25 cellular contexts compared by ENCODE assay signal in the genomic region with DNA sequence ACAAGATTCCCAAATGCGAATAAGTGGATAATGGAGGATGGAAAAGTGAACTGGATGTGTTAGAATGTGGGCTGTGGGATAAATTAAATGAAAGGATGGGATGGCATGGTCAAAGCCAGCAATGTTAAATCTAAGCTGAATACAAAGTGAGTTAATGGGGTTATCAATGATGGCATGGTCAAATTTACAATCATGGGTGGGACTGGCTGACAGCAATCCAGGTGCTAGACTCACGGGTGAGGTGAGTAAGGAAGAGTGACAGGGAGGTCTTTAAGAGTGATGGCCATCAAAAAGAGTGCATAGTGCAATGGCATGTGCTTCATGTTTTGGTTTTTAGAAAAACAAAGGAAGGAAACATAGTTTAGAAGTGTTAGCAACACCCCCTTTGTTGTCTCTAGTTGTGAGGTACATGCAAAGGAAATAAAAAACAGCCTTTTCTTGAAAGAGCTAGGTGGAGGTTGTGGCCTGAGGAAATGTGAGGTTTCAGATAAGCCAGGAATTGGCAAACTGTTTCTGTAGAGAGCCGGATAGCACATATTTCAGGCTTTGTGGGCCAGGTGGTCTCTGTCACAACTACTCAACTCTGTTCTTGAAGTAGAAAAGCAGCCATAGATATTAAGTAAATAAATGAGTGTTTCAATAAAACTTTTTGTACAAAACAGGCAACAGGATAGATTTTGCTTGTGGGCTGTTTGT.
"Had no signal": no experiment of that assay in that cellular context is flagged by ENCODE, and none has a peak within 500 bp of the region (broad histone marks: within the 10 kb centered on the region; RNA-seq: fewer than 3 reads in every experiment).

No MANE protein-coding gene starts in this region.

- DNase-seq: activated CD8-positive, alpha-beta memory T cell treated with anti-CD3 and anti-CD28 coated beads for 24 hours; activated CD8-positive, alpha-beta memory T cell treated with anti-CD3 and anti-CD28 coated beads, Interleukin-2, amount 50 U/mL, for 4 hours; activated naive CD4-positive, alpha-beta T cell; activated T-cell treated with anti-CD3 and anti-CD28 coated beads, Interleukin-2, amount 50 U/mL, for 4 hours; adrenal gland; central memory CD4-positive, alpha-beta T cell; effector memory CD4-positive, alpha-beta T cell; kidney glomerular epithelial cell; left ventricle myocardium inferior; mammary epithelial cell; naive B cell; ovary; psoas muscle; stimulated activated CD4-positive, alpha-beta T cell treated with anti-CD3 and anti-CD28 coated beads, Interleukin-12 subunit alpha, Interleukin-12 subunit beta, amount 100 ng/mL, for 4 hours; stimulated activated CD4-positive, alpha-beta T cell treated with anti-CD3 and anti-CD28 coated beads, Interleukin-4, amount 100 ng/mL, for 4 hours; stimulated activated naive CD8-positive, alpha-beta T cell treated with anti-CD3 and anti-CD28 coated beads, Interleukin-15, Interleukin-2, amounts not matched to agents 100 U/mL and 50 U/mL, for 24 hours; T-helper 9 cell; thyroid gland had no signal

- H3K27me3 Mint-ChIP-seq: activated naive CD8-positive, alpha-beta T cell; naive B cell had no signal

- ATAC-seq: activated T-cell treated with anti-CD3 and anti-CD28 coated beads, Interleukin-2, amount 50 U/mL, for 4 hours; psoas muscle; stimulated activated naive CD8-positive, alpha-beta T cell treated with anti-CD3 and anti-CD28 coated beads, Interleukin-15, Interleukin-2, amounts not matched to agents 100 U/mL and 50 U/mL, for 24 hours had no signal

- H3K79me2 ChIP-seq: hepatocyte had no signal

- H3K4me1 Mint-ChIP-seq: naive B cell had no signal

- H3K4me1 ChIP-seq: adrenal gland, ascending aorta, left ventricle myocardium inferior, psoas muscle, right atrium auricular region, thyroid gland had no signal

- H3K27ac ChIP-seq: adrenal gland, ascending aorta, brain microvascular endothelial cell, hepatocyte, left ventricle myocardium inferior, ovary, psoas muscle, right atrium auricular region, thyroid gland had no signal

- H3K27ac Mint-ChIP-seq: activated naive CD8-positive, alpha-beta T cell; activated T-helper 2 cell treated with anti-CD3 and anti-CD28 coated beads, Interferon-gamma antibody, Interleukin-2, Interleukin-4, amounts not matched to agents 10 μg/mL and 5 μg/mL and 100 μg/mL, durations not matched to agents 14 hours and 24 hours and 36 hours; naive B cell; WTC11 had no signal

- H3K36me3 Mint-ChIP-seq: activated naive CD8-positive, alpha-beta T cell; naive B cell; WTC11 had no signal

- H2AFZ ChIP-seq: hepatocyte had no signal

- H3K4me3 ChIP-seq: adrenal gland, ascending aorta, hepatocyte, left ventricle myocardium inferior, ovary, psoas muscle, right atrium auricular region, thyroid gland had no signal

- H3K9me3 ChIP-seq: adrenal gland, ascending aorta, left ventricle myocardium inferior, ovary, psoas muscle, right atrium auricular region, thyroid gland had no signal

- H3K36me3 ChIP-seq: adrenal gland, ascending aorta, brain microvascular endothelial cell, left ventricle myocardium inferior, ovary, right atrium auricular region, thyroid gland had no signal

- H3K27me3 ChIP-seq: adrenal gland, ascending aorta, brain microvascular endothelial cell, hepatocyte, right atrium auricular region, thyroid gland had no signal

- H3K4me3 Mint-ChIP-seq: activated naive CD8-positive, alpha-beta T cell; activated T-cell treated with anti-CD3 and anti-CD28 coated beads, Interleukin-2, amount 50 U/mL, for 4 hours; naive B cell; WTC11 had no signal

- H3K9me3 Mint-ChIP-seq: WTC11 had no signal

- H3K4me2 ChIP-seq: hepatocyte had no signal
